ENCODE assay signal across 8 cellular contexts in genomic region chr5:135039526-135040296, GRCh38. TPM values are rescaled to one million over a fixed set of nuclear protein-coding genes. Genes with fewer than 3 reads are reported as not detected.
A peak's percentile ranks its signal among the peaks of the same experiment; 100 is the strongest.
DNase-seq lines count a peak whose midpoint lies in the region; TF ChIP-seq lines count a peak whose summit lies in the region.

No MANE protein-coding gene starts in this region.

- no peaks in the 10 kb centered on the region for H3K36me3 ChIP-seq in WERI-Rb-1
- no peaks in the 10 kb centered on the region for H3K36me3 ChIP-seq in smooth muscle cell (ENCODE audit: low read depth)

- TF ChIP-seq CTCF in WERI-Rb-1 (IDR thresholded peaks at IDR 0.05; ENCODE audit: low read depth, low read length) = no peak
- no peak for TF ChIP-seq CTCF in smooth muscle cell (IDR thresholded peaks at IDR 0.05; ENCODE audit: borderline replicate concordance, insufficient read depth, poor library complexity, severe bottlenecking)

- no peaks in the 10 kb centered on the region for H3K27me3 ChIP-seq in WERI-Rb-1 (ENCODE audit: insufficient read depth, low read depth, severe bottlenecking)
- H3K27me3 ChIP-seq in smooth muscle cell (ENCODE audit: low read depth) = peaks cover 73% of the 10 kb centered on the region

- 4% methylated on average over 48 of the region's 72 CpGs for WGBS in smooth muscle cell (ENCODE audit: low lambda C conversion rate)

- 0 out of 2 replicates have a peak overlapping the region, but pooled peaks have one; percentile 18 for H3K27ac ChIP-seq in WERI-Rb-1
- H3K27ac ChIP-seq in smooth muscle cell (ENCODE audit: low read depth) = no peak overlapping the region

- peak overlapping the region; percentile 43 for H3K4me3 ChIP-seq in WERI-Rb-1 (ENCODE audit: low read depth, low read length)
- H3K4me3 ChIP-seq in smooth muscle cell = peak overlapping the region; percentile 61

- H3F3A ChIP-seq in smooth muscle cell (ENCODE audit: low read depth) = peaks cover 4% of the 10 kb centered on the region

- peaks cover 53% of the 10 kb centered on the region for H3K79me2 ChIP-seq in smooth muscle cell (ENCODE audit: low read depth)

- peak overlapping the region; percentile 22 for H3K9ac ChIP-seq in smooth muscle cell (ENCODE audit: low read depth)

- peak overlapping the region; percentile 93 for H3K4me2 ChIP-seq in smooth muscle cell

- H3K9me3 ChIP-seq in WERI-Rb-1 (ENCODE audit: severe bottlenecking) (no peaks in the 10 kb centered on the region), smooth muscle cell (replicated peaks; ENCODE audit: low read depth) (no peaks in the 10 kb centered on the region)

- H4K20me1 ChIP-seq in smooth muscle cell (ENCODE audit: low read depth) = no peaks in the 10 kb centered on the region

- H3K4me1 ChIP-seq in smooth muscle cell (ENCODE audit: low read depth) = peaks cover 11% of the 10 kb centered on the region

- DNase-seq in NCI-H1436 (lab: John Stamatoyannopoulos, UW) (peak; percentile 8), NCI-H1436 treated with DMSO at 0.1 percent for 48 hours (lab: John Stamatoyannopoulos, UW) (no peak), WERI-Rb-1 (no peak), iPS-NIHi11 (ENCODE audit: low spot score) (peak; percentile 76), smooth muscle cell (lab: John Stamatoyannopoulos, UW; ENCODE audit: unreplicated experiment) (no peak), hippocampal formation (lab: John Stamatoyannopoulos, UW) (no peak), dermis blood vessel endothelial cell (no peak)
- no peak for DNase-seq in stimulated activated CD4-positive, alpha-beta T cell treated with anti-CD3 and anti-CD28 coated beads, Interleukin-1b, Interleukin-23, amount 100 ng/mL, for 48 hours

- peak overlapping the region; percentile 40 for H2AFZ ChIP-seq in smooth muscle cell (ENCODE audit: low read depth)

RNA-seq across cellular contexts. Expression of gene PITX1, which starts 5.7 kb away (rescaled TPM):
- total RNA-seq in smooth muscle cell (122 and 161 TPM in 2 replicates), dermis blood vessel endothelial cell (0.51 TPM in 1 of 2 replicates, not detected in the other)
- 418 and 473 TPM in 2 replicates for polyA plus RNA-seq in smooth muscle cell

Comparison
In these comparisons a context has a peak if more than half of its experiments do, and no peak if none do; other contexts are left out.
1. DNase-seq: peak in NCI-H1436 (single experiment) and iPS-NIHi11 (single experiment); none in NCI-H1436 treated with DMSO at 0.1 percent for 48 hours (single experiment), WERI-Rb-1 (single experiment), smooth muscle cell (single experiment), hippocampal formation (0 of 2), dermis blood vessel endothelial cell (single experiment) and stimulated activated CD4-positive, alpha-beta T cell treated with anti-CD3 and anti-CD28 coated beads, Interleukin-1b, Interleukin-23, amount 100 ng/mL, for 48 hours (single experiment).
2. RNA of gene PITX1, which starts 5.7 kb away (total RNA-seq): 122 to 161 TPM in smooth muscle cell; 0.51 TPM in dermis blood vessel endothelial cell; every median in the first group is over 10 times any median in the second.